Comparison of ENCODE assay signal across 7 cellular contexts in genomic region chr17:29111816-29112499, GRCh38.
DNase-seq lines count a peak whose midpoint lies in the region; ATAC-seq and TF ChIP-seq lines count a peak whose summit lies in the region.

No MANE protein-coding gene starts in this region.

- H3K27me3 Mint-ChIP-seq in WTC11 (ENCODE audit: low read depth) = no peaks in the 10 kb centered on the region

- no peak for TF ChIP-seq POLR2A in breast epithelium (IDR thresholded peaks at IDR 0.05)

- peak overlapping the region in 1 of 2 donors; percentile 4 for H3K27ac ChIP-seq in breast epithelium

- peaks cover 27% of the 10 kb centered on the region for H3K4me1 Mint-ChIP-seq in WTC11

- CTCF ChIA-PET in WTC11 (lab: Charles Lee) = interaction anchor here (0.5 to 14.7 kb wide), 47 partner anchors 10 to 385 kb away, joined by 3 to 762 read pairs (median 5); partner anchors contain the start of genes DHRS13, MYO18A, NEK8 and PHF12

- no peak overlapping the region for H3K4me3 ChIP-seq in GM12875 (ENCODE audit: low read depth, low read length)
- no peak overlapping the region for H3K4me3 ChIP-seq in breast epithelium
- H3K4me3 ChIP-seq in kidney epithelial cell (ENCODE audit: low read depth, low read length) = no peak overlapping the region

- H3K4me1 ChIP-seq in breast epithelium = peaks cover 5 to 22% of the 10 kb centered on the region in 2 donors

- DNase-seq in NCI-H1930 (lab: John Stamatoyannopoulos, UW) (peak; percentile 5 to 45), WTC11 (ENCODE audit: low spot score) (peak; percentile 83), breast epithelium (ENCODE audit: low spot score in 2 of 2) (peak; percentile 48 to 63), kidney epithelial cell (ENCODE audit: low read depth) (no peak)
- DNase-seq in stimulated activated CD4-positive, alpha-beta T cell treated with anti-CD3 and anti-CD28 coated beads, Interleukin-4, amount 100 ng/mL, for 1 hour = peak; percentile 81

- TF ChIP-seq CTCF in GM12875 (IDR thresholded peaks at IDR 0.05; ENCODE audit: borderline replicate concordance, insufficient read depth, low read depth, low read length) (peak; percentile 98), WTC11 (IDR thresholded peaks at IDR 0.05) (peak; percentile 72), breast epithelium (IDR thresholded peaks at IDR 0.05) (peak; percentile 40 to 73 (median 72)), kidney epithelial cell (IDR thresholded peaks at IDR 0.05; ENCODE audit: insufficient read depth, low read length, poor library complexity, severe bottlenecking) (peak; percentile 99)

- POLR2A ChIA-PET in WTC11 (lab: Charles Lee) = no interaction called here

- no peaks in the 10 kb centered on the region for H3K9me3 Mint-ChIP-seq in WTC11

- H3K9me3 ChIP-seq in breast epithelium = no peaks in the 10 kb centered on the region

- intact Hi-C loops in breast epithelium (cut with DNase I; ENCODE audit: low total_unique reads) = no loop called here

- H3K36me3 ChIP-seq in breast epithelium (no peaks in the 10 kb centered on the region), kidney epithelial cell (ENCODE audit: control insufficient read depth, insufficient read depth, low read length) (no peaks in the 10 kb centered on the region)

- H3K27me3 ChIP-seq in breast epithelium (no peaks in the 10 kb centered on the region), kidney epithelial cell (ENCODE audit: control insufficient read depth, insufficient read depth, low read length) (no peaks in the 10 kb centered on the region)

- H3K27ac Mint-ChIP-seq in WTC11 = no peak overlapping the region

- peaks cover 12% of the 10 kb centered on the region for H3K36me3 Mint-ChIP-seq in WTC11

- ATAC-seq in WTC11 (peak; percentile 45), GM21390 (IDR thresholded peaks at IDR 0.05; ENCODE audit: unreplicated experiment) (no peak)

- no peak overlapping the region for H3K4me3 Mint-ChIP-seq in WTC11

TF ChIP-seq in WTC11, 78 proteins besides CTCF, POLR2A, EP300 and RAD21:
- TF ChIP-seq FOXK1 (CRISPR knock-in tag; IDR thresholded peaks at IDR 0.05) (no peak), SP1 (CRISPR knock-in tag; conservative IDR thresholded peaks at IDR 0.05) (0 out of 2 replicates have a peak, but pooled peaks have one; percentile 37), MAX (CRISPR knock-in tag; IDR thresholded peaks at IDR 0.05) (peak; percentile 76; the same call in 1 of the 2 replicates)
TF ChIP-seq in WTC11: peak in this region for 2.
